1 cellular context compared by ENCODE assay signal in the genomic region with DNA sequence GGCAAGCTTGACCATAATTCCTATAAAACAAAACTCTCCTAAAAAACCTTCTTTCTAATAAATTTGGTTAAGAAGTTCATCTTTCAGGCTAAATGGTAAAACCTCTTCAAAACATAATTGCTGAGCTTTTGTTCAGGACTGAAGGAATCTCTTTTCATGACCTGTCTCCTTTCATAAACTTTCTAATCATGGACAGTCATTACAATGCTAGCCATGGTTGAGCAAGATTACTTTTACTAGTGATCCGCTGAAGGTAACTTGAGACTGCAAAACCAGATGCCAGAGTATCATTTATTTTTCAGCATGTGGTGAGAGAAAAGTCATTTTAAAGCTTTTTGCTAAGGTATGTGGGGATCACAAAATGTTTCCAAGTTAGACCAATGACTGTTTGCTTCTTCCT.
TF ChIP-seq lines count a peak whose summit lies in the region.

No MANE protein-coding gene starts in this region.

TF ChIP-seq in H1, 55 proteins besides CTCF, POLR2A, EP300 and RAD21:
- TF ChIP-seq EZH2 (IDR thresholded peaks at IDR 0.05; ENCODE audit: low read depth, low read length, severe bottlenecking), result no peak
